ENCODE assay signal across 15 cellular contexts in genomic region chr16:2364638-2365210, GRCh38. TPM values are rescaled to one million over a fixed set of nuclear protein-coding genes. Genes with fewer than 3 reads are reported as not detected.
A peak's percentile ranks its signal among the peaks of the same experiment; 100 is the strongest.
DNase-seq lines count a peak whose midpoint lies in the region; TF ChIP-seq lines count a peak whose summit lies in the region.
"Had no signal": no experiment of that assay in that cellular context is flagged by ENCODE, and none has a peak within 500 bp of the region (broad histone marks: within the 10 kb centered on the region; RNA-seq: fewer than 3 reads in every experiment).

No MANE protein-coding gene starts in this region.

- H3K36me3 ChIP-seq in WERI-Rb-1 = no peaks in the 10 kb centered on the region
- H3K36me3 ChIP-seq: BLaER1 treated with 17β-estradiol and CSF1 and Interleukin-3, amounts not matched to agents 10 nM and 100 nM; prostate gland; SJSA1 had no signal

- H3K4me1 Mint-ChIP-seq in nephron = peaks cover 45% of the 10 kb centered on the region

- H3K9me3 Mint-ChIP-seq in nephron = no peaks in the 10 kb centered on the region

- no peaks in the 10 kb centered on the region for H3K36me3 Mint-ChIP-seq in nephron (ENCODE audit: low read depth)

- no peak for TF ChIP-seq CTCF in WERI-Rb-1 (IDR thresholded peaks at IDR 0.05; ENCODE audit: low read depth, low read length)
- TF ChIP-seq CTCF in nephron (IDR thresholded peaks at IDR 0.05; ENCODE audit: unreplicated experiment in 3 of 3) = no peak

- peak overlapping the region in 1 of 3 experiments; percentile 27 for H3K4me3 Mint-ChIP-seq in nephron
- H3K4me3 Mint-ChIP-seq: activated CD8-positive, alpha-beta T cell treated with anti-CD3 and anti-CD28 coated beads, Interleukin-2, amount 10 ng/mL, durations not matched to agents 7 days and 5 days had no signal

- no peaks in the 10 kb centered on the region for H3K27me3 ChIP-seq in WERI-Rb-1 (ENCODE audit: insufficient read depth, low read depth, severe bottlenecking)
- H3K27me3 ChIP-seq: BLaER1 treated with 17β-estradiol and CSF1 and Interleukin-3, amounts not matched to agents 10 nM and 100 nM had no signal

- H3K27ac Mint-ChIP-seq in nephron = peak overlapping the region; percentile 28 to 76 (median 62)
- H3K27ac Mint-ChIP-seq: activated CD8-positive, alpha-beta T cell treated with anti-CD3 and anti-CD28 coated beads, Interleukin-2, amount 10 ng/mL, durations not matched to agents 7 days and 5 days had no signal

- peak overlapping the region; percentile 34 for H3K4me3 ChIP-seq in WERI-Rb-1 (ENCODE audit: low read depth, low read length)
- H3K4me3 ChIP-seq: BLaER1 treated with 17β-estradiol and CSF1 and Interleukin-3, amounts not matched to agents 10 nM and 100 nM; prostate gland; SJSA1 had no signal

- DNase-seq in M059J (ENCODE audit: low read depth) (peak; percentile 30), NCI-H2227 treated with DMSO at 0.1 percent for 48 hours (lab: John Stamatoyannopoulos, UW) (peak; percentile 43), WERI-Rb-1 (no peak), NCI-H446 treated with DMSO at 0.1 percent for 48 hours (lab: John Stamatoyannopoulos, UW) (no peak), NAMALWA (ENCODE audit: low spot score) (no peak), NCI-H2107 (lab: John Stamatoyannopoulos, UW) (no peak), SW 1271 (lab: John Stamatoyannopoulos, UW) (no peak)
- DNase-seq: activated CD8-positive, alpha-beta T cell treated with anti-CD3 and anti-CD28 coated beads, Interleukin-2, amount 10 ng/mL, durations not matched to agents 7 days and 5 days; activated gamma-delta T cell; left cardiac atrium; NCI-H1048 had no signal

- peaks cover 15% of the 10 kb centered on the region for H3K27me3 Mint-ChIP-seq in nephron (ENCODE audit: low read depth)

- peak overlapping the region; percentile 65 for H3K27ac ChIP-seq in WERI-Rb-1
- H3K27ac ChIP-seq: BLaER1 treated with 17β-estradiol and CSF1 and Interleukin-3, amounts not matched to agents 10 nM and 100 nM; prostate gland; SJSA1 had no signal

- H3K9me3 ChIP-seq in WERI-Rb-1 (ENCODE audit: severe bottlenecking) = no peaks in the 10 kb centered on the region
- H3K9me3 ChIP-seq: BLaER1 treated with 17β-estradiol and CSF1 and Interleukin-3, amounts not matched to agents 10 nM and 100 nM; prostate gland; SJSA1 had no signal

RNA-seq across cellular contexts. Expression of gene ABCA3, which starts 24.2 kb away (rescaled TPM):
- 0.84 and 1.4 TPM in 2 replicates for total RNA-seq in M059J (2014; rRNA removed; shearing (Covaris generic))
- total RNA-seq: SJSA1 had no signal

Comparison
In these comparisons a context has a peak if more than half of its experiments do, and no peak if none do; other contexts are left out.
1. DNase-seq: peak in M059J (single experiment) and NCI-H2227 treated with DMSO at 0.1 percent for 48 hours (single experiment); none in WERI-Rb-1 (single experiment), NCI-H446 treated with DMSO at 0.1 percent for 48 hours (single experiment), NAMALWA (single experiment), NCI-H2107 (single experiment) and SW 1271 (0 of 2).